In the genomic region with DNA sequence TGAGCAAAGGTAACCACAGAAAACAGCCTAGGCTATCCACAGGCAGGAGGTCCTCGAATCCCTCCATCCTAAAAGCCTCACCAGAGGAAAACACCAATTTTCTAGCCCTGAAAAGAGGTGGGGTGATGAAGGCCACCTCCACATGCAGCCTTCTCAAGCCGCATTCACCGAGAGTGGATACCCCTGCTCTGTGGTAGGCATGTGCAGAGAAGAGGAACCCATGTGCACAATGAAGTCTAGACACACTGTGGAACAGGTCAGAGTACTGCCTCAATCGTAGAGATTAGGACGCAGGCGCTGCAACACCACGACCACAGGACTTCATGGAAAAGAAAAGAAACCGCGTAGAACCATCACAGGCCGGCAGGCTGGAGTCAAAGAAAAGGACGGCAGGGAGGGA, we compare ENCODE assay signal across 8 cellular contexts.
"Had no signal": no experiment of that assay in that cellular context is flagged by ENCODE, and none has a peak within 500 bp of the region (broad histone marks: within the 10 kb centered on the region; RNA-seq: fewer than 3 reads in every experiment).

No MANE protein-coding gene starts in this region.

- DNase-seq: H9, HCEC 1CT, KBM-7 had no signal

- H2AFZ ChIP-seq: GM23338 had no signal

- FAIRE-seq: H1, H54, HTR-8/SVneo had no signal

- ATAC-seq: GM23338 had no signal

- H3K4me3 ChIP-seq: GM23338 had no signal

- H3K36me3 Mint-ChIP-seq: IgD-negative memory B cell had no signal

- H3K4me3 Mint-ChIP-seq: GM23338, H9, IgD-negative memory B cell had no signal

- H3K27ac Mint-ChIP-seq: GM23338, IgD-negative memory B cell had no signal

- H3K4me2 ChIP-seq: GM23338 had no signal

- H3K9me3 Mint-ChIP-seq: GM23338 had no signal
